17 cellular contexts compared by ENCODE assay signal in genomic region chr3:81245043-81245442, GRCh38.
DNase-seq lines count a peak whose midpoint lies in the region; ATAC-seq and TF ChIP-seq lines count a peak whose summit lies in the region.
"Had no signal": no experiment of that assay in that cellular context is flagged by ENCODE, and none has a peak within 500 bp of the region (broad histone marks: within the 10 kb centered on the region; RNA-seq: fewer than 3 reads in every experiment).

No MANE protein-coding gene starts in this region.

- intact Hi-C loops in left cardiac atrium (cut with DNase I), result no loop called here
- intact Hi-C loops in Right ventricle myocardium inferior (cut with DNase I), result no loop called here

- ATAC-seq in left cardiac atrium, result peak; percentile 61 to 83
- ATAC-seq in Right ventricle myocardium inferior, result no peak
- no peak for ATAC-seq in HG02885 (IDR thresholded peaks at IDR 0.05; ENCODE audit: poor library complexity, unreplicated experiment)
- no peak for ATAC-seq in GM19455 (IDR thresholded peaks at IDR 0.05; ENCODE audit: unreplicated experiment)
- ATAC-seq: HCT116, K562 had no signal

- TF ChIP-seq CTCF in astrocyte of the spinal cord (IDR thresholded peaks at IDR 0.05; ENCODE audit: low read depth, low read length) (no peak), fibroblast of pulmonary artery (IDR thresholded peaks at IDR 0.05; ENCODE audit: low read length, missing control alignments) (no peak)

- in situ Hi-C loops in astrocyte of the spinal cord (cut with HindIII; ENCODE audit: low sequenced_read_pairs), result no loop called here

- no peak overlapping the region for H3K4me3 ChIP-seq in astrocyte of the spinal cord (ENCODE audit: low read depth, low read length)
- no peak overlapping the region for H3K4me3 ChIP-seq in fibroblast of pulmonary artery (replicated peaks; ENCODE audit: low read depth, low read length)
- H3K4me3 ChIP-seq in skeletal muscle cell (ENCODE audit: low read depth, low read length), result no peak overlapping the region
- H3K4me3 ChIP-seq: K562 had no signal

- DNase-seq in left cardiac atrium (no peak), Right ventricle myocardium inferior (ENCODE audit: missing footprints) (no peak), astrocyte of the spinal cord (ENCODE audit: low read depth, low spot score) (peak; percentile 1), fibroblast of pulmonary artery (ENCODE audit: low read depth) (peak; percentile 68), skeletal muscle cell (ENCODE audit: low read depth) (peak; percentile 61)
- DNase-seq in stimulated activated CD4-positive, alpha-beta T cell treated with anti-CD3 and anti-CD28 coated beads, Interleukin-4, amount 100 ng/mL, for 4 hours, result no peak
- DNase-seq: BE2C; CD4-positive, CD25-positive, alpha-beta regulatory T cell; COR-L47; GOT3; NCI-H1092 treated with DMSO at 0.1 percent for 48 hours; NCI-H2081 treated with DMSO at 0.1 percent for 48 hours; SHP77 treated with DMSO at 0.1 percent for 48 hours had no signal

Comparison
In these comparisons a context has a peak if more than half of its experiments do, and no peak if none do; other contexts are left out.
1. ATAC-seq: peak in left cardiac atrium (2 of 2); none in Right ventricle myocardium inferior (single experiment), HG02885 (single experiment) and GM19455 (single experiment).
2. DNase-seq: peak in astrocyte of the spinal cord (single experiment), fibroblast of pulmonary artery (single experiment) and skeletal muscle cell (single experiment); none in left cardiac atrium (single experiment), Right ventricle myocardium inferior (single experiment) and stimulated activated CD4-positive, alpha-beta T cell treated with anti-CD3 and anti-CD28 coated beads, Interleukin-4, amount 100 ng/mL, for 4 hours (0 of 2).